In the genomic region with DNA sequence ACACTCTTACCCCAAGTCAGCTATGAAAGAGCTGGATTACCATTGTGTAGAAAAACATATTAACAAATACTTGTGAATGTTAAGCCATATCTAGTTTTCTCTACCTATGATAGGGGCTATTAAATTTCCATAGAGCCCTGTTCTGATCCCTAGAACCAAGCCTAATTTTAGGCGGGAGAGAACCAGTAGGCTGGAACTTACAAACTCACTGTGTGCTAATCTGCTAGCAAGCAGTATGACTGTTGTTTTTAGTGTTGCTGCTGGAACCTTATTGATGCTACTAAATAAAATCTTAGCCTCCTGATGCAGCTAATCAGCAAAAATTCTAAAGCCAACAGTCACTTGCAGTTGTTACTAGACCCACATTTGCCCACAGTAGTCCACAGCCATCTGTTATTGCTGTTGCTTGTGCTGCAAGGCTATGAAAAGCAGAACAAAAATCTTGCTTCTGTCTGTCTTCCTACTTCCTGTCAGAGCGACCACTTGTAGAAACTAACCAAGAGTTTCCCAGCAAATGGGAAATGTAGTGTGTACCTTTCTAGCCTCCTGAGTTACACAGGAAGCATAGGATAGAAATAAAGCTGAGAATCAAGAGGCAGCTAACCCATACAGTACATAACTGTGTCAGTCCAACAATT, we compare ENCODE assay signal across 4 cellular contexts.
TF ChIP-seq lines count a peak whose summit lies in the region.

No MANE protein-coding gene starts in this region.

TF ChIP-seq in SK-N-SH treated with all-trans-retinoic acid at 6 μM for 48 hours, 23 proteins besides CTCF, POLR2A, EP300 and RAD21 (continues in another document):
- TF ChIP-seq PPARA (CRISPR knock-in tag; IDR thresholded peaks at IDR 0.05; ENCODE audit: borderline replicate concordance) (no peak), RARB (CRISPR knock-in tag; IDR thresholded peaks at IDR 0.05) (no peak), ARNTL (CRISPR knock-in tag; IDR thresholded peaks at IDR 0.05; ENCODE audit: borderline replicate concordance, low read depth) (no peak), GLIS3 (CRISPR knock-in tag; IDR thresholded peaks at IDR 0.05) (no peak), ESRRG (CRISPR knock-in tag; IDR thresholded peaks at IDR 0.05) (no peak), CSDC2 (CRISPR knock-in tag; IDR thresholded peaks at IDR 0.05) (no peak), BACH2 (CRISPR knock-in tag; IDR thresholded peaks at IDR 0.05; ENCODE audit: borderline replicate concordance) (no peak), TOX (CRISPR knock-in tag; IDR thresholded peaks at IDR 0.05; ENCODE audit: borderline replicate concordance) (no peak), ZNF565 (CRISPR knock-in tag; conservative IDR thresholded peaks at IDR 0.05; ENCODE audit: low read depth) (no peak), ZNF70 (CRISPR knock-in tag; IDR thresholded peaks at IDR 0.05) (no peak), ZNF8 (CRISPR knock-in tag; IDR thresholded peaks at IDR 0.05) (no peak), ZFP30 (CRISPR knock-in tag; IDR thresholded peaks at IDR 0.05) (no peak)
- TF ChIP-seq, protein P1, sequence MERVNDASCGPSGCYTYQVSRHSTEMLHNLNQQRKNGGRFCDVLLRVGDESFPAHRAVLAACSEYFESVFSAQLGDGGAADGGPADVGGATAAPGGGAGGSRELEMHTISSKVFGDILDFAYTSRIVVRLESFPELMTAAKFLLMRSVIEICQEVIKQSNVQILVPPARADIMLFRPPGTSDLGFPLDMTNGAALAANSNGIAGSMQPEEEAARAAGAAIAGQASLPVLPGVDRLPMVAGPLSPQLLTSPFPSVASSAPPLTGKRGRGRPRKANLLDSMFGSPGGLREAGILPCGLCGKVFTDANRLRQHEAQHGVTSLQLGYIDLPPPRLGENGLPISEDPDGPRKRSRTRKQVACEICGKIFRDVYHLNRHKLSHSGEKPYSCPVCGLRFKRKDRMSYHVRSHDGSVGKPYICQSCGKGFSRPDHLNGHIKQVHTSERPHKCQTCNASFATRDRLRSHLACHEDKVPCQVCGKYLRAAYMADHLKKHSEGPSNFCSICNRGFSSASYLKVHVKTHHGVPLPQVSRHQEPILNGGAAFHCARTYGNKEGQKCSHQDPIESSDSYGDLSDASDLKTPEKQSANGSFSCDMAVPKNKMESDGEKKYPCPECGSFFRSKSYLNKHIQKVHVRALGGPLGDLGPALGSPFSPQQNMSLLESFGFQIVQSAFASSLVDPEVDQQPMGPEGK (CRISPR knock-in tag; IDR thresholded peaks at IDR 0.05; ENCODE audit: borderline replicate concordance): no peak
- TF ChIP-seq, protein P2, sequence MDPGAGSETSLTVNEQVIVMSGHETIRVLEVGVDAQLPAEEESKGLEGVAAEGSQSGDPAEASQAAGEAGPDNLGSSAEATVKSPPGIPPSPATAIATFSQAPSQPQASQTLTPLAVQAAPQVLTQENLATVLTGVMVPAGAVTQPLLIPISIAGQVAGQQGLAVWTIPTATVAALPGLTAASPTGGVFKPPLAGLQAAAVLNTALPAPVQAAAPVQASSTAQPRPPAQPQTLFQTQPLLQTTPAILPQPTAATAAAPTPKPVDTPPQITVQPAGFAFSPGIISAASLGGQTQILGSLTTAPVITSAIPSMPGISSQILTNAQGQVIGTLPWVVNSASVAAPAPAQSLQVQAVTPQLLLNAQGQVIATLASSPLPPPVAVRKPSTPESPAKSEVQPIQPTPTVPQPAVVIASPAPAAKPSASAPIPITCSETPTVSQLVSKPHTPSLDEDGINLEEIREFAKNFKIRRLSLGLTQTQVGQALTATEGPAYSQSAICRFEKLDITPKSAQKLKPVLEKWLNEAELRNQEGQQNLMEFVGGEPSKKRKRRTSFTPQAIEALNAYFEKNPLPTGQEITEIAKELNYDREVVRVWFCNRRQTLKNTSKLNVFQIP (CRISPR knock-in tag; IDR thresholded peaks at IDR 0.05; ENCODE audit: borderline replicate concordance, low read depth): no peak

TF ChIP-seq in SK-N-SH, 30 proteins besides CTCF, POLR2A, EP300 and RAD21:
- no peak for TF ChIP-seq FOXJ3 (CRISPR knock-in tag; IDR thresholded peaks at IDR 0.05)
- TF ChIP-seq, protein P3, sequence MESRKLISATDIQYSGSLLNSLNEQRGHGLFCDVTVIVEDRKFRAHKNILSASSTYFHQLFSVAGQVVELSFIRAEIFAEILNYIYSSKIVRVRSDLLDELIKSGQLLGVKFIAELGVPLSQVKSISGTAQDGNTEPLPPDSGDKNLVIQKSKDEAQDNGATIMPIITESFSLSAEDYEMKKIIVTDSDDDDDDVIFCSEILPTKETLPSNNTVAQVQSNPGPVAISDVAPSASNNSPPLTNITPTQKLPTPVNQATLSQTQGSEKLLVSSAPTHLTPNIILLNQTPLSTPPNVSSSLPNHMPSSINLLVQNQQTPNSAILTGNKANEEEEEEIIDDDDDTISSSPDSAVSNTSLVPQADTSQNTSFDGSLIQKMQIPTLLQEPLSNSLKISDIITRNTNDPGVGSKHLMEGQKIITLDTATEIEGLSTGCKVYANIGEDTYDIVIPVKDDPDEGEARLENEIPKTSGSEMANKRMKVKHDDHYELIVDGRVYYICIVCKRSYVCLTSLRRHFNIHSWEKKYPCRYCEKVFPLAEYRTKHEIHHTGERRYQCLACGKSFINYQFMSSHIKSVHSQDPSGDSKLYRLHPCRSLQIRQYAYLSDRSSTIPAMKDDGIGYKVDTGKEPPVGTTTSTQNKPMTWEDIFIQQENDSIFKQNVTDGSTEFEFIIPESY (IDR thresholded peaks at IDR 0.05; ENCODE audit: borderline replicate concordance, low read depth): no peak
- TF ChIP-seq TCF12 (IDR thresholded peaks at IDR 0.05): no peak
- no peak for TF ChIP-seq SIN3A (IDR thresholded peaks at IDR 0.05; ENCODE audit: borderline replicate concordance, low read depth, low read length)

TF ChIP-seq in H1, 55 proteins besides CTCF, POLR2A, EP300 and RAD21:
- no peak for TF ChIP-seq TCF12 (IDR thresholded peaks at IDR 0.05; ENCODE audit: low read depth, low read length)
TF ChIP-seq in H1: peak in this region for 0.

TF ChIP-seq in HepG2, 621 proteins besides CTCF, POLR2A, EP300 and RAD21:
- TF ChIP-seq, protein P4, sequence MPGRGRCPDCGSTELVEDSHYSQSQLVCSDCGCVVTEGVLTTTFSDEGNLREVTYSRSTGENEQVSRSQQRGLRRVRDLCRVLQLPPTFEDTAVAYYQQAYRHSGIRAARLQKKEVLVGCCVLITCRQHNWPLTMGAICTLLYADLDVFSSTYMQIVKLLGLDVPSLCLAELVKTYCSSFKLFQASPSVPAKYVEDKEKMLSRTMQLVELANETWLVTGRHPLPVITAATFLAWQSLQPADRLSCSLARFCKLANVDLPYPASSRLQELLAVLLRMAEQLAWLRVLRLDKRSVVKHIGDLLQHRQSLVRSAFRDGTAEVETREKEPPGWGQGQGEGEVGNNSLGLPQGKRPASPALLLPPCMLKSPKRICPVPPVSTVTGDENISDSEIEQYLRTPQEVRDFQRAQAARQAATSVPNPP (CRISPR knock-in tag; IDR thresholded peaks at IDR 0.05): no peak
- TF ChIP-seq, protein P5, sequence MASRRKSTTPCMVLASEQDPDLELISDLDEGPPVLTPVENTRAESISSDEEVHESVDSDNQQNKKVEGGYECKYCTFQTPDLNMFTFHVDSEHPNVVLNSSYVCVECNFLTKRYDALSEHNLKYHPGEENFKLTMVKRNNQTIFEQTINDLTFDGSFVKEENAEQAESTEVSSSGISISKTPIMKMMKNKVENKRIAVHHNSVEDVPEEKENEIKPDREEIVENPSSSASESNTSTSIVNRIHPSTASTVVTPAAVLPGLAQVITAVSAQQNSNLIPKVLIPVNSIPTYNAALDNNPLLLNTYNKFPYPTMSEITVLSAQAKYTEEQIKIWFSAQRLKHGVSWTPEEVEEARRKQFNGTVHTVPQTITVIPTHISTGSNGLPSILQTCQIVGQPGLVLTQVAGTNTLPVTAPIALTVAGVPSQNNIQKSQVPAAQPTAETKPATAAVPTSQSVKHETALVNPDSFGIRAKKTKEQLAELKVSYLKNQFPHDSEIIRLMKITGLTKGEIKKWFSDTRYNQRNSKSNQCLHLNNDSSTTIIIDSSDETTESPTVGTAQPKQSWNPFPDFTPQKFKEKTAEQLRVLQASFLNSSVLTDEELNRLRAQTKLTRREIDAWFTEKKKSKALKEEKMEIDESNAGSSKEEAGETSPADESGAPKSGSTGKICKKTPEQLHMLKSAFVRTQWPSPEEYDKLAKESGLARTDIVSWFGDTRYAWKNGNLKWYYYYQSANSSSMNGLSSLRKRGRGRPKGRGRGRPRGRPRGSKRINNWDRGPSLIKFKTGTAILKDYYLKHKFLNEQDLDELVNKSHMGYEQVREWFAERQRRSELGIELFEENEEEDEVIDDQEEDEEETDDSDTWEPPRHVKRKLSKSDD (CRISPR knock-in tag; IDR thresholded peaks at IDR 0.05; ENCODE audit: low read depth): no peak
- no peak for TF ChIP-seq ZNF24 (IDR thresholded peaks at IDR 0.05)
- TF ChIP-seq ONECUT2 (CRISPR knock-in tag; IDR thresholded peaks at IDR 0.05): no peak
- TF ChIP-seq ZNF850 (CRISPR knock-in tag; conservative IDR thresholded peaks at IDR 0.05): no peak
- no peak for TF ChIP-seq ZNF768 (CRISPR knock-in tag; IDR thresholded peaks at IDR 0.05)
- no peak for TF ChIP-seq ZBTB7A (CRISPR knock-in tag; IDR thresholded peaks at IDR 0.05)
- TF ChIP-seq, protein P6, sequence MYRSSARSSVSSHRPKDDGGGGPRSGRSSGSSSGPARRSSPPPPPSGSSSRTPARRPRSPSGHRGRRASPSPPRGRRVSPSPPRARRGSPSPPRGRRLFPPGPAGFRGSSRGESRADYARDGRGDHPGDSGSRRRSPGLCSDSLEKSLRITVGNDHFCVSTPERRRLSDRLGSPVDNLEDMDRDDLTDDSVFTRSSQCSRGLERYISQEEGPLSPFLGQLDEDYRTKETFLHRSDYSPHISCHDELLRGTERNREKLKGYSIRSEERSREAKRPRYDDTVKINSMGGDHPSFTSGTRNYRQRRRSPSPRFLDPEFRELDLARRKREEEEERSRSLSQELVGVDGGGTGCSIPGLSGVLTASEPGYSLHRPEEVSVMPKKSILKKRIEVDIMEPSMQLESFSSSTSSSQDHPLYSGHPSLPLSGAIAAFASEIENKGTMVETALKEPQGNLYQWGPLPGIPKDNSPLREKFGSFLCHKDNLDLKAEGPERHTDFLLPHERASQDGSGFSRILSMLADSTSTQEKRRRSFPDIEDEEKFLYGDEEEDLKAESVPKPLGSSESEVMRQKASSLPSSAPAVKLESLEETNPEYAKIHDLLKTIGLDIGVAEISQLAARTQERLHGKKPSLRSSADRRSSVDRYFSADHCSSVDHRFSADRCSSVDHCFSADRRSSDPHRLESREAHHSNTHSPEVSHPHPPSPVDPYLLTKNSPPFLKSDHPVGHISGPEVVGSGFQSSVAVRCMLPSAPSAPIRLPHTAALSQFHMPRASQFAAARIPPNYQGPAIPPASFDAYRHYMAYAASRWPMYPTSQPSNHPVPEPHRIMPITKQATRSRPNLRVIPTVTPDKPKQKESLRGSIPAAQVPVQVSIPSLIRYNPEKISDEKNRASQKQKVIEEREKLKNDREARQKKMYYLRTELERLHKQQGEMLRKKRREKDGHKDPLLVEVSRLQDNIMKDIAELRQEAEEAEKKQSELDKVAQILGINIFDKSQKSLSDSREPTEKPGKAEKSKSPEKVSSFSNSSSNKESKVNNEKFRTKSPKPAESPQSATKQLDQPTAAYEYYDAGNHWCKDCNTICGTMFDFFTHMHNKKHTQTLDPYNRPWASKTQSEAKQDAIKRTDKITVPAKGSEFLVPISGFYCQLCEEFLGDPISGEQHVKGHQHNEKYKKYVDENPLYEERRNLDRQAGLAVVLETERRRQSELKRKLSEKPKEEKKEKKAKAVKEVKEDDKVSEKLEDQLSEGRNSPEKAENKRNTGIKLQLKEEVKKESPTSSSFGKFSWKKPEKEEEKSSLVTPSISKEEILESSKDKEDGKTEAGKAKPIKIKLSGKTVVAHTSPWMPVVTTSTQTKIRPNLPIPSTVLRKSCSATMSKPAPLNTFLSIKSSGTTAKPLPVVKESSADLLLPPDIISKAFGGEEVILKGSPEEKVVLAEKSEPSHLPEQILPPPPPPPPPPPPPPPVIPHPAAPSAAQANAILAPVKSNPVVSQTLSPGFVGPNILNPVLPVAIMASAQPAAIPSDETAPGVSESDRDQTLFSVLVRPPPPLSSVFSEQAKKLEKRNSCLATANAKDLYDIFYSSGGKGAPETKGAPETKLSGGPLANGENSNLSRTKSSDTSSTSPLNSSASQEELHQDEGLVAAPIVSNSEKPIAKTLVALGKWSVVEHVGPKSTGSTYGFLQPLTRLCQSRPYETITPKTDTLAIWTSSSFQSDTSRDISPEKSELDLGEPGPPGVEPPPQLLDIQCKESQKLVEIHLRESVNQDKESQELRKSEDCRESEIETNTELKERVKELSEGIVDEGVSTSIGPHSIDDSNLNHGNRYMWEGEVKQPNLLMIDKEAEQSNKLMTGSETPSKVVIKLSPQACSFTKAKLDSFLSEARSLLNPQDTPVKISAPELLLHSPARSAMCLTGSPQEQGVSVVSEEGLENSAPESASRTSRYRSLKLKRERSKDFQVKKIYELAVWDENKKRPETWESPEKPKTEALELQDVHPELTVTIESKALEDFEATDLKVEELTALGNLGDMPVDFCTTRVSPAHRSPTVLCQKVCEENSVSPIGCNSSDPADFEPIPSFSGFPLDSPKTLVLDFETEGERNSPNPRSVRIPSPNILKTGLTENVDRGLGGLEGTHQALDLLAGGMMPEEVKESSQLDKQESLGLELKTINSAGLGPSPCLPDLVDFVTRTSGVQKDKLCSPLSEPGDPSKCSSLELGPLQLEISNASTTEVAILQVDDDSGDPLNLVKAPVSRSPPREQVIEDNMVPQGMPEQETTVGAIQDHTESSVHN (CRISPR knock-in tag; IDR thresholded peaks at IDR 0.05): no peak
- no peak for TF ChIP-seq HNF4G (IDR thresholded peaks at IDR 0.05; ENCODE audit: borderline replicate concordance, low read depth, low read length)
- no peak for TF ChIP-seq HNF4G (CRISPR knock-in tag; IDR thresholded peaks at IDR 0.05; ENCODE audit: borderline replicate concordance, low read depth)
- no peak for TF ChIP-seq KDM1A (CRISPR knock-in tag; IDR thresholded peaks at IDR 0.05)
- no peak for TF ChIP-seq ZNF12 (CRISPR knock-in tag; IDR thresholded peaks at IDR 0.05)
- TF ChIP-seq KMT2B (CRISPR knock-in tag; IDR thresholded peaks at IDR 0.05): no peak
- no peak for TF ChIP-seq MYC (CRISPR knock-in tag; IDR thresholded peaks at IDR 0.05; ENCODE audit: borderline replicate concordance)
- TF ChIP-seq PITX1 (CRISPR knock-in tag; IDR thresholded peaks at IDR 0.05): no peak
- TF ChIP-seq ISL2 (CRISPR knock-in tag; IDR thresholded peaks at IDR 0.05): no peak
- no peak for TF ChIP-seq SMAD1 (CRISPR knock-in tag; IDR thresholded peaks at IDR 0.05; ENCODE audit: borderline replicate concordance, low read depth)
- TF ChIP-seq SP140L (CRISPR knock-in tag; IDR thresholded peaks at IDR 0.05; ENCODE audit: borderline replicate concordance): no peak
- no peak for TF ChIP-seq DR1 (CRISPR knock-in tag; IDR thresholded peaks at IDR 0.05)
